8 cellular contexts compared by ENCODE assay signal in the genomic region with DNA sequence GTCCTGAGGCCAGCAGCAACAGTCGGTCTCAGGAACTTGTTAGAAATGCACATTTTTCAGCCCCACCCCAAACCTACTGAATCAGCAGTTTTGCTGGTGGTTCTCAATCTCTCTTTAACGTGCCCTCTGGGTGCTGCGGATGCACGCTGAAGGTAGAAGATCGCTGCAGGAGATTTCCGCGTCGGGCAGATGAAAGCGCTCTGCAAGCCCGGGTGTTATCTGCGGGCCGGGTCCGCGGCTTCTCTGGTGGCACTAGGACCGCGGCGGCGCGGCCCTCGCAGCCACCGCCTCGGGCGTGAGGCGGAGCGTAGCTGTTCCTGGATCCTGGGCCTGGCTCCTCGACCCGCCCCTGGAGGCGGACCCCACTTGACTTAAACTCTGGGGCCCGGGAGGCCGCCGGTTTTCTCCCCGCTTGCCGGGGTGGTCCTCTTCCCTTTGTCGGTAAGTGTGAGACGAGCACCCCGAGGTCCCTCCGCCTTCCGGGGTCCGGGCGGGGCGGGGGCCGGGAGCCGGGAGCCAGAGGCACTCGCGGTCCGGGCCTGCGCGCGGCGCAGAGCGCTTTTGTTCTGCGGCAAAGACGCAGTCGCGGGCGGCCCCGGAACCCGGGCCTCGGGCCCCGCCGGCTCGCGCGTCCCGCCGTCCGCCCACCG. TPM values are rescaled to one million over a fixed set of nuclear protein-coding genes. Genes with fewer than 3 reads are reported as not detected.
DNase-seq lines count a peak whose midpoint lies in the region; ATAC-seq and TF ChIP-seq lines count a peak whose summit lies in the region.

TSS of gene RESF1 (plus strand) at position 365 of the 650 bp plus-strand sequence. CDS start 21,541 bp downstream, outside the sequence.

- TF ChIP-seq CTCF in right atrium auricular region (IDR thresholded peaks at IDR 0.05) (no peak), psoas muscle (IDR thresholded peaks at IDR 0.05) (no peak)

- H3K27ac ChIP-seq in angular gyrus (ENCODE audit: low read depth, low read length) (peak within 1 kb of the TSS; percentile 74), right atrium auricular region (peak within 1 kb of the TSS; percentile 90 to 93), psoas muscle (peak within 1 kb of the TSS; percentile 87), urinary bladder (ENCODE audit: low read depth) (peak within 1 kb of the TSS; percentile 93)

- DNase-seq in NCI-H1694 treated with DMSO at 0.1 percent for 48 hours (lab: John Stamatoyannopoulos, UW) (peak; percentile 89), T-helper 2 cell (peak; percentile 57 to 98 (median 76)), right atrium auricular region (ENCODE audit: low spot score) (peak; percentile 86), psoas muscle (peak; percentile 88 to 91)

- WGBS in psoas muscle, 3 donors: 0 to 1% (median 0%) methylated on average over 54 to 68 of the region's 68 CpGs
- under 1% methylated on average over 68 of the region's 68 CpGs for WGBS in urinary bladder

- peak within 1 kb of the TSS; percentile 72 to 77 for H3K4me3 ChIP-seq in right atrium auricular region
- peak within 1 kb of the TSS; percentile 74 for H3K4me3 ChIP-seq in psoas muscle
- H3K4me3 ChIP-seq in urinary bladder (ENCODE audit: low read depth, low read length): peak within 1 kb of the TSS; percentile 83

- H3K36me3 ChIP-seq in right atrium auricular region (no peaks in the 10 kb centered on the region), psoas muscle (ENCODE audit: insufficient read depth in 1 of 2, low read depth in 1 of 2) (peaks cover 3 to 23% of the 10 kb centered on the region in 2 donors), urinary bladder (ENCODE audit: insufficient read depth) (no peaks in the 10 kb centered on the region)

- intact Hi-C loops in psoas muscle (cut with DNase I): loop anchor here (5.0 to 10.0 kb wide), 2 partner anchors 297 to 304 kb away; partner anchors contain the start of gene ETFBKMT (in 1 of the 2)

- H3K9me3 ChIP-seq in right atrium auricular region (no peaks in the 10 kb centered on the region), psoas muscle (no peaks in the 10 kb centered on the region)

- peak; percentile 66 for ATAC-seq in GM18499 (IDR thresholded peaks at IDR 0.05; ENCODE audit: insufficient read depth, unreplicated experiment)
- ATAC-seq in HG02938 (IDR thresholded peaks at IDR 0.05; ENCODE audit: unreplicated experiment): peak; percentile 76
- peak; percentile 97 to 98 (median 98) for ATAC-seq in psoas muscle

- H3K4me1 ChIP-seq in right atrium auricular region: peaks cover 0 to 39% of the 10 kb centered on the region in 2 donors
- peaks cover 24% of the 10 kb centered on the region for H3K4me1 ChIP-seq in psoas muscle
- no peaks in the 10 kb centered on the region for H3K4me1 ChIP-seq in urinary bladder (ENCODE audit: insufficient read depth)

- H3K27me3 ChIP-seq in right atrium auricular region: no peaks in the 10 kb centered on the region
- no peaks in the 10 kb centered on the region for H3K27me3 ChIP-seq in psoas muscle (ENCODE audit: insufficient read depth in 3 of 3, low read length in 2 of 3)

RNA-seq across cellular contexts. Expression of gene RESF1, which starts in this region (rescaled TPM):
- total RNA-seq in right atrium auricular region (10 to 100 TPM; 20.7 to 31.5 TPM), psoas muscle (10 to 100 TPM; 11.9 to 18.4 (median 14.2) TPM), urinary bladder (93.3 TPM)
- polyA plus RNA-seq in psoas muscle (10 to 100 TPM in 1 of 3 donors, 1 to 10 TPM in 2; 6.0 to 17.8 (median 7.1) TPM), urinary bladder (29.8 TPM)

Comparison
In these comparisons a context has a peak if more than half of its experiments do, and no peak if none do; other contexts are left out.
1. Peak in every context shown above with its lines: DNase-seq, ATAC-seq, H3K4me3 ChIP-seq and H3K27ac ChIP-seq.